1 cellular context compared by ENCODE assay signal in genomic region chr16:2009791-2010510, GRCh38.
TF ChIP-seq lines count a peak whose summit lies in the region.

Gene ZNF598 (minus strand): TSS chr16:2009821.

TF ChIP-seq in H1, 55 proteins besides CTCF, POLR2A, EP300 and RAD21 (continued from another document):
- TF ChIP-seq SAP30 (IDR thresholded peaks at IDR 0.05; ENCODE audit: insufficient read depth, insufficient replicate concordance, low read length) (peak; percentile 49), BACH1 (IDR thresholded peaks at IDR 0.05; ENCODE audit: low read length) (0 out of 2 replicates have a peak, but pooled peaks have one; percentile 16), E2F6 (IDR thresholded peaks at IDR 0.05) (0 out of 2 replicates have a peak, but pooled peaks have one; percentile 63), CBX8 (IDR thresholded peaks at IDR 0.05; ENCODE audit: borderline replicate concordance, low read depth, low read length) (no peak), CREB1 (IDR thresholded peaks at IDR 0.05) (peak; percentile 77), ASH2L (IDR thresholded peaks at IDR 0.05; ENCODE audit: low read length) (peak; percentile 64), SIN3A (conservative IDR thresholded peaks at IDR 0.05 in 1 of 2, IDR thresholded peaks at IDR 0.05 in 1 of 2; ENCODE audit: low read depth in 1 of 2, low read length in 2 of 2) (peak; percentile 47 to 84; a peak in 2 of 4 replicates), KDM4A (IDR thresholded peaks at IDR 0.05; ENCODE audit: low read depth, low read length, severe bottlenecking) (peak; percentile 80), PHF8 (conservative IDR thresholded peaks at IDR 0.05; ENCODE audit: low read depth, low read length) (peak; percentile 89), SP2 (IDR thresholded peaks at IDR 0.05; ENCODE audit: low read length) (peak; percentile 86; the same call in 1 of the 2 replicates), HDAC2 (IDR thresholded peaks at IDR 0.05; ENCODE audit: borderline replicate concordance in 1 of 2, low read depth in 2 of 2, low read length in 2 of 2) (peak in 1 of 2 experiments; percentile 71; a peak in 1 of 4 replicates)
